ENCODE assay signal across 10 cellular contexts in the genomic region with DNA sequence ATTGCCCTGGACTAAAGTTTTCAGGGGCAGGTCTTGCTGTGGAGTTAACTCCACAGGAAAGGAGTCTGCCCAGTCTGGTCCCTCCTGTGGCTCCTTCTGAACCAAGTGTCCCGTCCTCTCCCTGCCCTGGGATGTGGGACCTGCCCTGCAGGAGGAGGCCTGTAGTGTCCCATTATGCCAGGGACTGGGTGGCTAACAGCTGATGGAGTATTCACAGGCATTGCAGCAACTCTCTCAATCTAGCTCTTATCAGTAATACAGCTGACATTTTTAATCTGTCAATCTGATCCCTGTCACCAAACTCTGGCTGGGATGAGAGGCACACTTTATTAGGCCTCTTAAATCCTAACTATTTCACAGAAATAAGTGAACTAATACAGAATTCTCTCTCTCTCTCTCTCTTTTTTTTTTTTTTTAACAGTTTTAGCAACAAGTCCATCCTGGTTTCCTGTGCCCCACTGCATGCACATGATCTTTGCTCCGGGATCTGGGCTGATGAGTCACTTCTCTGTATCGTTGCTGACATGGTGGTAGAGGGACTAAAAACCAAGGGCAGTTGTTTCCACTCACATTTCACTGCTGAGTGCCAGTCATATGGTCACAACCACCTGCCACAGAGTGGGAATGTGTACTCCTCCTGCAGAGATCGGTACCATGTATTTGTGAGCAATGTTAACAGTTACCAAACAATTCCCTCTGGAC. TPM values are rescaled to one million over a fixed set of nuclear protein-coding genes. Genes with fewer than 3 reads are reported as not detected.
DNase-seq lines count a peak whose midpoint lies in the region; ATAC-seq and TF ChIP-seq lines count a peak whose summit lies in the region.
"Had no signal": no experiment of that assay in that cellular context is flagged by ENCODE, and none has a peak within 500 bp of the region (broad histone marks: within the 10 kb centered on the region; RNA-seq: fewer than 3 reads in every experiment).

No MANE protein-coding gene starts in this region.

- peaks cover 15% of the 10 kb centered on the region for H3K27me3 Mint-ChIP-seq in central memory CD8-positive, alpha-beta T cell
- peaks cover 13% of the 10 kb centered on the region for H3K27me3 Mint-ChIP-seq in mesothelial cell of epicardium (ENCODE audit: low read depth)
- peaks cover 10% of the 10 kb centered on the region for H3K27me3 Mint-ChIP-seq in T-helper 17 cell

- H3K27ac Mint-ChIP-seq in central memory CD8-positive, alpha-beta T cell (ENCODE audit: low read depth): peak overlapping the region; percentile 54
- peak overlapping the region; percentile 37 for H3K27ac Mint-ChIP-seq in mesothelial cell of epicardium
- H3K27ac Mint-ChIP-seq in T-helper 17 cell: no peak overlapping the region
- H3K27ac Mint-ChIP-seq: natural killer cell had no signal

- no peak for ATAC-seq in central memory CD8-positive, alpha-beta T cell (replicated peaks; ENCODE audit: extremely low read depth, poor library complexity, severe bottlenecking)
- no peak for ATAC-seq in HG02970 (IDR thresholded peaks at IDR 0.05; ENCODE audit: low FRiP score, unreplicated experiment)
- no peak for ATAC-seq in T-helper 17 cell
- ATAC-seq in GM21717 (IDR thresholded peaks at IDR 0.05; ENCODE audit: unreplicated experiment): no peak
- ATAC-seq: natural killer cell had no signal

- no peaks in the 10 kb centered on the region for H3K9me3 ChIP-seq in T-helper 17 cell (ENCODE audit: control insufficient read depth, low read length, poor library complexity, severe bottlenecking)

- TF ChIP-seq CTCF in mesothelial cell of epicardium (IDR thresholded peaks at IDR 0.05; ENCODE audit: unreplicated experiment) (no peak), GM20000 (IDR thresholded peaks at IDR 0.05; ENCODE audit: extremely low read depth, missing control alignments) (no peak)

- H3K4me1 Mint-ChIP-seq in central memory CD8-positive, alpha-beta T cell: peaks cover 14% of the 10 kb centered on the region
- H3K4me1 Mint-ChIP-seq in mesothelial cell of epicardium (peaks cover 46% of the 10 kb centered on the region), T-helper 17 cell (peaks cover 24% of the 10 kb centered on the region)

- peak; percentile 60 for DNase-seq in COLO829 (ENCODE audit: low spot score)
- peak; percentile 86 for DNase-seq in MV-4-11 (lab: John Stamatoyannopoulos, UW)
- DNase-seq in central memory CD8-positive, alpha-beta T cell (ENCODE audit: low spot score in 2 of 2): no peak
- no peak for DNase-seq in mesothelial cell of epicardium (ENCODE audit: low spot score in 2 of 2, unreplicated experiment in 2 of 2)
- no peak for DNase-seq in GM20000 (ENCODE audit: low spot score)
- no peak for DNase-seq in T-helper 17 cell
- DNase-seq: activated CD4-positive, alpha-beta T cell treated with anti-CD3 and anti-CD28 coated beads for 1 hour; natural killer cell had no signal

- H3K9me3 Mint-ChIP-seq in central memory CD8-positive, alpha-beta T cell: no peaks in the 10 kb centered on the region
- H3K9me3 Mint-ChIP-seq in mesothelial cell of epicardium: no peaks in the 10 kb centered on the region
- H3K9me3 Mint-ChIP-seq: natural killer cell had no signal

- H3K36me3 Mint-ChIP-seq in central memory CD8-positive, alpha-beta T cell (ENCODE audit: insufficient read depth): peaks cover 2% of the 10 kb centered on the region
- H3K36me3 Mint-ChIP-seq in mesothelial cell of epicardium: peaks cover 5% of the 10 kb centered on the region
- H3K36me3 Mint-ChIP-seq in T-helper 17 cell (ENCODE audit: low read depth): peaks cover 2% of the 10 kb centered on the region
- H3K36me3 Mint-ChIP-seq: natural killer cell had no signal

- no peak overlapping the region for H3K4me3 Mint-ChIP-seq in central memory CD8-positive, alpha-beta T cell
- H3K4me3 Mint-ChIP-seq in mesothelial cell of epicardium (no peak overlapping the region), T-helper 17 cell (no peak overlapping the region)
- H3K4me3 Mint-ChIP-seq: natural killer cell had no signal

RNA-seq across cellular contexts. Expression of gene HAND2, which starts 39.1 kb away (rescaled TPM):
- total RNA-seq in mesothelial cell of epicardium (32.8 to 34.3 TPM (median 33.3 TPM) in 3 replicates), T-helper 17 cell (not detected)
- total RNA-seq: natural killer cell had no signal

Comparison
In these comparisons a context has a peak if more than half of its experiments do, and no peak if none do; other contexts are left out.
1. DNase-seq: peak in COLO829 (single experiment) and MV-4-11 (single experiment); none in central memory CD8-positive, alpha-beta T cell (0 of 2), mesothelial cell of epicardium (0 of 2), GM20000 (single experiment) and T-helper 17 cell (0 of 3).
2. RNA of gene HAND2, which starts 39.1 kb away (total RNA-seq): 32.8 to 34.3 TPM in mesothelial cell of epicardium; not detected in T-helper 17 cell; every median in the first group is over 10 times any median in the second.